ENCODE assay signal across 21 cellular contexts in the genomic region with DNA sequence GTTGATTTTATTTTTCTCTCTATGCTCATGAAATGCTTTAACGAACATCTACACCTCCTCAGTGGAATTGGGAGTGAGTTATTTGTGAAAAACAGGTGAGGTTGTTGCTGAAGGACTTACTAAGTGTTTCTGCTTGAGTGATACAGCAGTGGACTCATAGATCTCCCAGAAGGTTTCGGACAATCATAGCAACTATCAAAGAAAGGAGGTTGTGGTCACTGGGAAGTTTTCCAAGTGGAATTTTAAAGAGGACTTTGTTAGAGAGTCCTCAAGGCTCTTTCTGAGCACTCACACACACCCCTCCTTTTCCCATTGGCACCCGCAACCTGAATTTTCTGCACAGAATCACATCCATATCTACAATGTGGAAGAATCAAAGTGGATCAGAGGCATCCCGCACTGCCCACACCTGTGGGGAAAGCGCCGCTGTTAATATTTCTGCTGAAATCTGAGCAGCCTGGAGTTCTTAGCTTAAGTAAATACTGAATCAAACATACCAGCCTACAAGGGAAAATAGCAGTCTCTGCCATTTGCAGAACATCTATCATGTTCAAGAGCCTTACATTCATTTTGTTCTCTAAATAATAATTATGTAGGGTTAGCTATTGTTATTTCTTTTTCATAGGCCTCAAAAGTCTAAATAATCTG.
A peak's percentile ranks its signal among the peaks of the same experiment; 100 is the strongest.
DNase-seq lines count a peak whose midpoint lies in the region; ATAC-seq, FAIRE-seq and TF ChIP-seq lines count a peak whose summit lies in the region.
"Had no signal": no experiment of that assay in that cellular context is flagged by ENCODE, and none has a peak within 500 bp of the region (broad histone marks: within the 10 kb centered on the region; RNA-seq: fewer than 3 reads in every experiment).

No MANE protein-coding gene starts in this region.

- intact Hi-C loops in left lung (cut with DNase I), result no loop called here

- peaks cover 0 to 10% of the 10 kb centered on the region in 2 donors for H3K27me3 ChIP-seq in left lung
- H3K27me3 ChIP-seq: SJSA1, tibial artery had no signal

- FAIRE-seq in HTR-8/SVneo (lab: Jason Lieb, UNC), result no peak
- FAIRE-seq: G401.6, RCC 7860 had no signal

- peak; percentile 61 for DNase-seq in DMS79 treated with DMSO at 0.1 percent for 48 hours (lab: John Stamatoyannopoulos, UW)
- DNase-seq in NCI-H1092 treated with DMSO at 0.1 percent for 48 hours (lab: John Stamatoyannopoulos, UW), result peak; percentile 69
- peak; percentile 72 for DNase-seq in NCI-H2171 treated with DMSO at 0.1 percent for 48 hours (lab: John Stamatoyannopoulos, UW)
- no peak for DNase-seq in left lung
- DNase-seq in HTR-8/SVneo (ENCODE audit: insufficient read length, low spot score), result no peak
- DNase-seq: activated CD8-positive, alpha-beta T cell treated with anti-CD3 and anti-CD28 coated beads, Interleukin-2, amount 10 ng/mL, durations not matched to agents 7 days and 5 days; activated effector memory CD4-positive, alpha-beta T cell treated with Interleukin-2 at 50 U/mL for 16 hours; activated T-cell treated with anti-CD3 and anti-CD28 coated beads for 4 hours; effector CD4-positive, alpha-beta T cell; glutamatergic neuron; GM23248; KG1; NCI-H446 treated with DMSO at 0.1 percent for 48 hours; tibial artery had no signal

- H3K36me3 ChIP-seq in left lung, result no peaks in the 10 kb centered on the region
- H3K36me3 ChIP-seq: SJSA1, tibial artery had no signal

- H3K4me3 ChIP-seq in left lung, result no peak overlapping the region
- H3K4me3 ChIP-seq: GM23248, SJSA1, tibial artery had no signal

- ATAC-seq in left lung, result peak; percentile 74
- no peak for ATAC-seq in GM19351 (IDR thresholded peaks at IDR 0.05; ENCODE audit: unreplicated experiment)
- ATAC-seq in GM21423 (IDR thresholded peaks at IDR 0.05; ENCODE audit: unreplicated experiment), result no peak
- ATAC-seq: activated CD8-positive, alpha-beta T cell treated with anti-CD3 and anti-CD28 coated beads, Interleukin-2, amount 10 ng/mL, durations not matched to agents 7 days and 5 days; sciatic nerve had no signal

- TF ChIP-seq CTCF in left lung (IDR thresholded peaks at IDR 0.05), result no peak

- no peaks in the 10 kb centered on the region for H3K4me1 ChIP-seq in left lung
- H3K4me1 ChIP-seq: tibial artery had no signal

- H3K27ac ChIP-seq in left lung, result no peak overlapping the region
- H3K27ac ChIP-seq: epithelial cell of prostate, GM23248, SJSA1, tibial artery had no signal

- no peaks in the 10 kb centered on the region for H3K9me3 ChIP-seq in left lung
- H3K9me3 ChIP-seq: SJSA1, tibial artery had no signal

Comparison
In these comparisons a context has a peak if more than half of its experiments do, and no peak if none do; other contexts are left out.
1. DNase-seq: peak in DMS79 treated with DMSO at 0.1 percent for 48 hours (single experiment), NCI-H1092 treated with DMSO at 0.1 percent for 48 hours (single experiment) and NCI-H2171 treated with DMSO at 0.1 percent for 48 hours (single experiment); none in left lung (0 of 2) and HTR-8/SVneo (single experiment).